1 cellular context compared by ENCODE assay signal in the genomic region with DNA sequence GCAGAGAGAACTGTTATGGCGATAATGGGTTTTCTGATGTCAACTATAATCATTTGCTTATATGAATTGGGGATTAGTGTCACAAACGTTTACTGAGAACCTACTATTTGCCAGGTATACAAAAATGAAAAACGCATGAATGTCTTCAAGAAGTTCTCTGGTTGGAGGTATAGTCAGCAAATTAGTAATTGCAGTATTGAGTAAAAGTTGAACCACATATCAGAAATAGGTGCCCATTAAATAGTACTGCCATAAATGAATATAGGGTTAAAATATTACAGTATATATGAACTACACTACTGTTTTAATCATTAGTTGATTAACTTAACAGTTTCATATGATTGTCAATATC.
TF ChIP-seq lines count a peak whose summit lies in the region.

No MANE protein-coding gene starts in this region.

TF ChIP-seq in HepG2, 621 proteins besides CTCF, POLR2A, EP300 and RAD21 (continued from another document):
- TF ChIP-seq, protein P1, sequence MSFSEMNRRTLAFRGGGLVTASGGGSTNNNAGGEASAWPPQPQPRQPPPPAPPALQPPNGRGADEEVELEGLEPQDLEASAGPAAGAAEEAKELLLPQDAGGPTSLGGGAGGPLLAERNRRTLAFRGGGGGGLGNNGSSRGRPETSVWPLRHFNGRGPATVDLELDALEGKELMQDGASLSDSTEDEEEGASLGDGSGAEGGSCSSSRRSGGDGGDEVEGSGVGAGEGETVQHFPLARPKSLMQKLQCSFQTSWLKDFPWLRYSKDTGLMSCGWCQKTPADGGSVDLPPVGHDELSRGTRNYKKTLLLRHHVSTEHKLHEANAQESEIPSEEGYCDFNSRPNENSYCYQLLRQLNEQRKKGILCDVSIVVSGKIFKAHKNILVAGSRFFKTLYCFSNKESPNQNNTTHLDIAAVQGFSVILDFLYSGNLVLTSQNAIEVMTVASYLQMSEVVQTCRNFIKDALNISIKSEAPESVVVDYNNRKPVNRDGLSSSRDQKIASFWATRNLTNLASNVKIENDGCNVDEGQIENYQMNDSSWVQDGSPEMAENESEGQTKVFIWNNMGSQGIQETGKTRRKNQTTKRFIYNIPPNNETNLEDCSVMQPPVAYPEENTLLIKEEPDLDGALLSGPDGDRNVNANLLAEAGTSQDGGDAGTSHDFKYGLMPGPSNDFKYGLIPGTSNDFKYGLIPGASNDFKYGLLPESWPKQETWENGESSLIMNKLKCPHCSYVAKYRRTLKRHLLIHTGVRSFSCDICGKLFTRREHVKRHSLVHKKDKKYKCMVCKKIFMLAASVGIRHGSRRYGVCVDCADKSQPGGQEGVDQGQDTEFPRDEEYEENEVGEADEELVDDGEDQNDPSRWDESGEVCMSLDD (CRISPR knock-in tag; IDR thresholded peaks at IDR 0.05; ENCODE audit: borderline replicate concordance), result no peak
